In genomic region chr14:67420102-67420739, GRCh38 we compare ENCODE assay signal across 8 cellular contexts. TPM values are rescaled to one million over a fixed set of nuclear protein-coding genes. Genes with fewer than 3 reads are reported as not detected.
DNase-seq lines count a peak whose midpoint lies in the region; ATAC-seq, FAIRE-seq and TF ChIP-seq lines count a peak whose summit lies in the region.

No MANE protein-coding gene starts in this region.

- CTCF ChIA-PET in AG04449 (lab: Yijun Ruan, JAX) = interaction anchor here (0.9 to 17.3 kb wide), 5 partner anchors 6 to 286 kb away, joined by 3 to 582 read pairs (median 4); no protein-coding TSS in a partner anchor

- H3K4me3 ChIP-seq in AG04449 (ENCODE audit: low read depth, low read length) (no peak overlapping the region), foreskin fibroblast (ENCODE audit: low read depth in 1 of 2, low read length in 2 of 2) (no peak overlapping the region)

- intact Hi-C loops in sciatic nerve (cut with DNase I) = no loop called here

- peak; percentile 15 for TF ChIP-seq CTCF in AG04449 (IDR thresholded peaks at IDR 0.05; ENCODE audit: insufficient read depth, low read length, missing control alignments)
- peak; percentile 37 for TF ChIP-seq CTCF in foreskin fibroblast (IDR thresholded peaks at IDR 0.05; ENCODE audit: low read depth, low read length)

- FAIRE-seq in GM18507 (lab: Jason Lieb, UNC) = no peak

- POLR2A ChIA-PET in AG04449 (lab: Yijun Ruan, JAX) = no interaction called here

- ATAC-seq in HG03139 (IDR thresholded peaks at IDR 0.05; ENCODE audit: unreplicated experiment) = no peak
- ATAC-seq in sciatic nerve = no peak

- DNase-seq in AG04449 (ENCODE audit: low read depth, low spot score) (no peak), GM18507 (ENCODE audit: extremely low spot score, insufficient read length, low read depth) (peak; percentile 18), T-helper 9 cell (peak; percentile 13), foreskin fibroblast (peak in 1 of 2 donors; percentile 22), T1000 (lab: John Stamatoyannopoulos, UW) (no peak), 8988T (no peak), sciatic nerve (ENCODE audit: low spot score) (no peak)

RNA-seq across cellular contexts. Expression of gene PLEK2, which starts 8.3 kb away (rescaled TPM):
- total RNA-seq in sciatic nerve = 0.62 TPM

Comparison
In these comparisons a context has a peak if more than half of its experiments do, and no peak if none do; other contexts are left out.
1. DNase-seq: peak in GM18507 (single experiment) and T-helper 9 cell (single experiment); none in AG04449 (single experiment), T1000 (single experiment), 8988T (single experiment) and sciatic nerve (single experiment).